Comparison of ENCODE assay signal across 27 cellular contexts in the genomic region with DNA sequence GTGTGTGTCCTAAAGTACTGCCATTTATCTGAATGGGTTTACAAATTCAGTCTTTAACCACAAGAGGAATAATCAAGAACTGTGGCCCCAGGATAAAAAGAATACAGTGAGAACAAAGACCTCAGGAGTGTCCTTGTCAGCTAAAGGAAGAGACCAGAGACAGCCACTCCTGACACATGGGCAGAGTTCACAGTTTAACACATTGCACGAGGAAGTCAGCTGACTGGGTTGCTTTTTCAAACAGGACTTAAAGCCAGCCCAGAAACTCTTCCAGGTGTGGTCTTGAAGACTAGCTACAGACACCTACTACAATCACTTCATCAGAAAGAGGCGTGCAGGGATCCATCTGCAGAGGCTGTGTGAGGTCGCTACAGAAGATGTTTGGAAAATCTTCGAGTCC. TPM values are rescaled to one million over a fixed set of nuclear protein-coding genes. Genes with fewer than 3 reads are reported as not detected.
DNase-seq lines count a peak whose midpoint lies in the region; ATAC-seq, FAIRE-seq and TF ChIP-seq lines count a peak whose summit lies in the region.
"Had no signal": no experiment of that assay in that cellular context is flagged by ENCODE, and none has a peak within 500 bp of the region (broad histone marks: within the 10 kb centered on the region; RNA-seq: fewer than 3 reads in every experiment).

No MANE protein-coding gene starts in this region.

- no peaks in the 10 kb centered on the region for H4K20me1 ChIP-seq in PC-3 (ENCODE audit: low read length)
- H4K20me1 ChIP-seq in HepG2 (ENCODE audit: insufficient read depth, low read length): no peaks in the 10 kb centered on the region

- H3K9me2 ChIP-seq in PC-3 (replicated peaks; ENCODE audit: low read length): no peaks in the 10 kb centered on the region

- ATAC-seq in CD4-positive, alpha-beta T cell (ENCODE audit: poor library complexity): no peak
- ATAC-seq in activated naive CD8-positive, alpha-beta T cell treated with anti-CD3 and anti-CD28 coated beads, Interleukin-2, amount 10 ng/mL, durations not matched to agents 7 days and 5 days (ENCODE audit: low read depth): no peak
- ATAC-seq in naive thymus-derived CD4-positive, alpha-beta T cell: no peak
- ATAC-seq in PC-3 (no peak), HepG2 (no peak)
- ATAC-seq: left lobe of liver, Panc1 had no signal

- H3K4me2 ChIP-seq in PC-3 (ENCODE audit: low read length) (no peak overlapping the region), HepG2 (ENCODE audit: low read depth, low read length) (no peak overlapping the region)

- TF ChIP-seq RAD21 in HepG2 (CRISPR knock-in tag; IDR thresholded peaks at IDR 0.05): no peak

- peaks cover 76 to 84% of the 10 kb centered on the region in 2 donors for H3K36me3 Mint-ChIP-seq in CD14-positive monocyte
- H3K36me3 Mint-ChIP-seq in CD4-positive, alpha-beta T cell (ENCODE audit: low read depth): peaks cover 82% of the 10 kb centered on the region
- peaks cover 51% of the 10 kb centered on the region for H3K36me3 Mint-ChIP-seq in activated naive CD8-positive, alpha-beta T cell treated with anti-CD3 and anti-CD28 coated beads, Interleukin-2, amount 10 ng/mL, durations not matched to agents 7 days and 5 days
- peaks cover 17 to 66% (median 43%) of the 10 kb centered on the region in 5 donors for H3K36me3 Mint-ChIP-seq in naive thymus-derived CD4-positive, alpha-beta T cell

- no peaks in the 10 kb centered on the region for H3K27me3 ChIP-seq in CD4-positive, alpha-beta T cell (ENCODE audit: control insufficient read depth, insufficient read depth, low read length)
- H3K27me3 ChIP-seq in naive thymus-derived CD4-positive, alpha-beta T cell (ENCODE audit: control insufficient read depth in 2 of 2, insufficient read depth in 2 of 2, low read length in 2 of 2): no peaks in the 10 kb centered on the region
- no peaks in the 10 kb centered on the region for H3K27me3 ChIP-seq in PC-3 (ENCODE audit: low read length)
- no peaks in the 10 kb centered on the region for H3K27me3 ChIP-seq in HepG2 (ENCODE audit: control insufficient read depth in 1 of 2, insufficient read depth in 2 of 2, low read length in 2 of 2)
- H3K27me3 ChIP-seq: MG63, upper lobe of left lung had no signal

- no peak overlapping the region for H3K9ac ChIP-seq in PC-3 (ENCODE audit: low read length)
- no peak overlapping the region for H3K9ac ChIP-seq in HepG2 (ENCODE audit: insufficient read depth, low read depth, low read length)

- no peaks in the 10 kb centered on the region for H3K79me2 ChIP-seq in PC-3 (ENCODE audit: low read length)
- H3K79me2 ChIP-seq in HepG2 (ENCODE audit: insufficient read depth, low read length): no peaks in the 10 kb centered on the region

- no peak for TF ChIP-seq EP300 in HepG2 (IDR thresholded peaks at IDR 0.05; ENCODE audit: low read depth in 2 of 2, low read length in 2 of 2)
- TF ChIP-seq EP300 in HepG2 (CRISPR knock-in tag; IDR thresholded peaks at IDR 0.05; ENCODE audit: borderline replicate concordance): no peak

- peaks cover 46% of the 10 kb centered on the region for H3K4me1 Mint-ChIP-seq in CD14-positive monocyte
- H3K4me1 Mint-ChIP-seq in CD4-positive, alpha-beta T cell (ENCODE audit: low read depth): peaks cover 41% of the 10 kb centered on the region
- peaks cover 21% of the 10 kb centered on the region for H3K4me1 Mint-ChIP-seq in activated naive CD8-positive, alpha-beta T cell treated with anti-CD3 and anti-CD28 coated beads, Interleukin-2, amount 10 ng/mL, durations not matched to agents 7 days and 5 days
- H3K4me1 Mint-ChIP-seq in naive thymus-derived CD4-positive, alpha-beta T cell: peaks cover 12 to 40% (median 29%) of the 10 kb centered on the region in 7 donors

- no peak overlapping the region for H3K4me3 Mint-ChIP-seq in CD14-positive monocyte
- H3K4me3 Mint-ChIP-seq in CD4-positive, alpha-beta T cell: no peak overlapping the region
- H3K4me3 Mint-ChIP-seq in activated naive CD8-positive, alpha-beta T cell treated with anti-CD3 and anti-CD28 coated beads, Interleukin-2, amount 10 ng/mL, durations not matched to agents 7 days and 5 days: no peak overlapping the region
- H3K4me3 Mint-ChIP-seq in naive thymus-derived CD4-positive, alpha-beta T cell: no peak overlapping the region

- no peak for FAIRE-seq in HepG2 (lab: Jason Lieb, UNC)
- FAIRE-seq: astrocyte, frontal cortex, G401.6, HTR-8/SVneo had no signal

- no peaks in the 10 kb centered on the region for H3K9me3 ChIP-seq in CD4-positive, alpha-beta T cell (ENCODE audit: control insufficient read depth, low read length)
- H3K9me3 ChIP-seq in naive thymus-derived CD4-positive, alpha-beta T cell (ENCODE audit: control insufficient read depth in 2 of 3, low read length in 3 of 3): no peaks in the 10 kb centered on the region
- H3K9me3 ChIP-seq in PC-3 (ENCODE audit: low read length) (no peaks in the 10 kb centered on the region), HepG2 (ENCODE audit: low read length) (no peaks in the 10 kb centered on the region)
- H3K9me3 ChIP-seq: MG63, upper lobe of left lung had no signal

- no TSS peak for BruUV-seq in PC-3 (replicated peaks; lab: Mats Ljungman, UMichigan)
- BruUV-seq in HepG2 (replicated peaks; lab: Mats Ljungman, UMichigan): no TSS peak

- CTCF ChIA-PET in CD4-positive, alpha-beta T cell (lab: Charles Lee): interaction anchor here (1.0 to 1.2 kb wide), 2 partner anchors 19 to 21 kb away, joined by 3 read pairs; no protein-coding TSS in a partner anchor
- CTCF ChIA-PET in naive thymus-derived CD4-positive, alpha-beta T cell (lab: Charles Lee): interaction anchor here (0.6 to 1.9 kb wide), 3 partner anchors 18 to 168 kb away, joined by 3 to 6 read pairs (median 4); no protein-coding TSS in a partner anchor
- CTCF ChIA-PET in PC-3 (lab: Charles Lee) (interaction anchor here (0.5 kb wide), 1 partner anchor 1475 kb away, joined by 3 read pairs; no protein-coding TSS in a partner anchor), HepG2 (lab: Yijun Ruan, JAX; ENCODE audit: low intra/inter-chr PET ratio, low total read pairs) (no interaction called here)

- no peak for TF ChIP-seq POLR2A in HepG2 (IDR thresholded peaks at IDR 0.05; ENCODE audit: insufficient read depth in 1 of 2, low read depth in 2 of 2, low read length in 2 of 2)

- WGBS in HepG2 (ENCODE audit: low lambda C conversion rate): 89% methylated on average over 4 of the region's 4 CpGs

- POLR2A ChIA-PET in CD4-positive, alpha-beta T cell (lab: Charles Lee): no interaction called here
- POLR2A ChIA-PET in activated naive CD8-positive, alpha-beta T cell treated with anti-CD3 and anti-CD28 coated beads, Interleukin-2, amount 10 ng/mL, durations not matched to agents 7 days and 5 days (lab: Charles Lee): no interaction called here
- POLR2A ChIA-PET in naive thymus-derived CD4-positive, alpha-beta T cell (lab: Charles Lee): no interaction called here
- POLR2A ChIA-PET in PC-3 (lab: Charles Lee; ENCODE audit: unreplicated experiment): no interaction called here
- POLR2A ChIA-PET in HepG2 (lab: Yijun Ruan, JAX): no interaction called here

- H3K4me3 ChIP-seq in naive thymus-derived CD4-positive, alpha-beta T cell (ENCODE audit: low read length): no peak overlapping the region
- no peak overlapping the region for H3K4me3 ChIP-seq in PC-3 (ENCODE audit: low read length)
- H3K4me3 ChIP-seq in HepG2 (replicated peaks in 1 of 3; ENCODE audit: insufficient read depth in 1 of 3, low read depth in 2 of 3, low read length in 3 of 3): no peak overlapping the region
- H3K4me3 ChIP-seq: MG63, upper lobe of left lung had no signal

- H3K9me3 Mint-ChIP-seq in CD14-positive monocyte: no peaks in the 10 kb centered on the region
- no peaks in the 10 kb centered on the region for H3K9me3 Mint-ChIP-seq in CD4-positive, alpha-beta T cell
- no peaks in the 10 kb centered on the region for H3K9me3 Mint-ChIP-seq in activated naive CD8-positive, alpha-beta T cell treated with anti-CD3 and anti-CD28 coated beads, Interleukin-2, amount 10 ng/mL, durations not matched to agents 7 days and 5 days
- H3K9me3 Mint-ChIP-seq in naive thymus-derived CD4-positive, alpha-beta T cell: no peaks in the 10 kb centered on the region

- intact Hi-C loops in CD14-positive monocyte (cut with micrococcal nuclease): loop anchor here (5.0 kb wide), 1 partner anchor 41 kb away; the partner anchor contains the start of gene GNS (in 2 of the 2)
- intact Hi-C loops in CD4-positive, alpha-beta T cell (cut with DNase I, micrococcal nuclease): loop anchor here in 1 of 2 experiments (5.0 kb wide), 1 partner anchor 164 kb away; no protein-coding TSS in a partner anchor
- intact Hi-C loops in naive thymus-derived CD4-positive, alpha-beta T cell (cut with micrococcal nuclease): no loop called here
- intact Hi-C loops in PC-3 (cut with micrococcal nuclease): no loop called here
- intact Hi-C loops in HepG2 (cut with micrococcal nuclease; ENCODE audit: unreplicated experiment): no loop called here

- H3K4me1 ChIP-seq in naive thymus-derived CD4-positive, alpha-beta T cell (ENCODE audit: control insufficient read depth in 2 of 2, insufficient read depth in 2 of 2, low read length in 2 of 2): peaks cover 0 to 13% of the 10 kb centered on the region in 2 donors
- H3K4me1 ChIP-seq in PC-3 (ENCODE audit: insufficient read depth, low read length): no peaks in the 10 kb centered on the region
- no peaks in the 10 kb centered on the region for H3K4me1 ChIP-seq in HepG2 (ENCODE audit: insufficient read depth, low read length)
- H3K4me1 ChIP-seq: upper lobe of left lung had no signal

- peak overlapping the region in 4 of 7 donors; percentile 1 to 31 (median 6) for H3K27ac Mint-ChIP-seq in CD14-positive monocyte
- peak overlapping the region; percentile 1 for H3K27ac Mint-ChIP-seq in CD4-positive, alpha-beta T cell
- H3K27ac Mint-ChIP-seq in activated naive CD8-positive, alpha-beta T cell treated with anti-CD3 and anti-CD28 coated beads, Interleukin-2, amount 10 ng/mL, durations not matched to agents 7 days and 5 days: peak overlapping the region; percentile 1
- H3K27ac Mint-ChIP-seq in naive thymus-derived CD4-positive, alpha-beta T cell: peak overlapping the region; percentile 20 to 59 (median 30)

- no peaks in the 10 kb centered on the region for H3K27me3 Mint-ChIP-seq in CD14-positive monocyte (ENCODE audit: low read depth in 3 of 3)
- H3K27me3 Mint-ChIP-seq in CD4-positive, alpha-beta T cell: no peaks in the 10 kb centered on the region
- H3K27me3 Mint-ChIP-seq in activated naive CD8-positive, alpha-beta T cell treated with anti-CD3 and anti-CD28 coated beads, Interleukin-2, amount 10 ng/mL, durations not matched to agents 7 days and 5 days: no peaks in the 10 kb centered on the region
- no peaks in the 10 kb centered on the region for H3K27me3 Mint-ChIP-seq in naive thymus-derived CD4-positive, alpha-beta T cell

- H2AFZ ChIP-seq in PC-3 (ENCODE audit: low read length) (no peak overlapping the region), HepG2 (ENCODE audit: low read length) (no peak overlapping the region)

- DNase-seq in CD14-positive monocyte (ENCODE audit: low spot score) (no peak), PC-3 (no peak), HepG2 (ENCODE audit: low spot score) (no peak), EL (no peak)
- DNase-seq in CD4-positive, alpha-beta T cell: no peak
- no peak for DNase-seq in activated naive CD8-positive, alpha-beta T cell treated with anti-CD3 and anti-CD28 coated beads, Interleukin-2, amount 10 ng/mL, durations not matched to agents 7 days and 5 days
- no peak for DNase-seq in naive thymus-derived CD4-positive, alpha-beta T cell
- DNase-seq: activated CD4-positive, alpha-beta T cell treated with anti-CD3 and anti-CD28 coated beads, Interleukin-2, amount 50 U/mL, for 4 hours; activated CD4-positive, CD25-positive, alpha-beta regulatory T cell; activated naive CD4-positive, alpha-beta T cell treated with anti-CD3 and anti-CD28 coated beads, Interleukin-2, amount 50 U/mL, for 16 hours; hippocampal formation; KBM-7; mesenchymal stem cell; NCI-H2029; NCI-H526; SHP77 treated with DMSO at 0.1 percent for 48 hours; stimulated activated CD4-positive, alpha-beta T cell treated with anti-CD3 and anti-CD28 coated beads, Interleukin-1b, Interleukin-23, amount 100 ng/mL, for 48 hours; substantia nigra; SW 1271; upper lobe of left lung had no signal

- TF ChIP-seq CTCF in CD14-positive monocyte (IDR thresholded peaks at IDR 0.05) (no peak), PC-3 (conservative IDR thresholded peaks at IDR 0.05; ENCODE audit: low read depth, low read length) (no peak), HepG2 (CRISPR knock-in tag; IDR thresholded peaks at IDR 0.05) (no peak)
- TF ChIP-seq CTCF in CD4-positive, alpha-beta T cell (IDR thresholded peaks at IDR 0.05): no peak

- no peak overlapping the region for H3K27ac ChIP-seq in CD4-positive, alpha-beta T cell (ENCODE audit: low read depth, low read length)
- H3K27ac ChIP-seq in naive thymus-derived CD4-positive, alpha-beta T cell (ENCODE audit: low read depth, low read length): no peak overlapping the region
- H3K27ac ChIP-seq in PC-3 (ENCODE audit: low read length) (no peak overlapping the region), HepG2 (ENCODE audit: extremely low read length, insufficient read depth, low read length) (no peak overlapping the region)
- H3K27ac ChIP-seq: upper lobe of left lung had no signal

- in situ Hi-C loops in HepG2 (cut with HindIII; ENCODE audit: extremely low pct_ligation_motif_present, low pct_unique_long_range_greater_than_20kb): no loop called here

- no peaks in the 10 kb centered on the region for H3F3A ChIP-seq in PC-3 (ENCODE audit: low read length, unreplicated experiment)

- H3K36me3 ChIP-seq in naive thymus-derived CD4-positive, alpha-beta T cell (ENCODE audit: control insufficient read depth in 2 of 3, insufficient read depth in 3 of 3, low read length in 3 of 3): peaks cover 9 to 36% (median 9%) of the 10 kb centered on the region in 3 experiments
- peaks cover 24% of the 10 kb centered on the region for H3K36me3 ChIP-seq in PC-3 (ENCODE audit: low read depth, low read length)
- peaks cover 8 to 51% of the 10 kb centered on the region in 2 experiments for H3K36me3 ChIP-seq in HepG2 (replicated peaks in 1 of 2; ENCODE audit: control insufficient read depth in 1 of 2, insufficient read depth in 2 of 2, low read length in 2 of 2)

RNA-seq across cellular contexts. Expression of gene GNS, which starts 42.8 kb away (rescaled TPM):
- polyA plus RNA-seq in CD14-positive monocyte (100 to 1,000 TPM; 203 to 274 TPM), HepG2 (2011; rRNA removed) (51.0 and 56.7 TPM in 2 replicates)
- total RNA-seq in CD4-positive, alpha-beta T cell: 10 to 100 TPM in 1 of 2 experiments, 1 to 10 TPM in 1; 8.7 to 10.0 TPM
- 10 to 100 TPM; 28.6 to 32.0 TPM for total RNA-seq in activated naive CD8-positive, alpha-beta T cell treated with anti-CD3 and anti-CD28 coated beads, Interleukin-2, amount 10 ng/mL, durations not matched to agents 7 days and 5 days
- 10 to 100 TPM; 24.4 to 62.8 (median 35.2) TPM for total RNA-seq in naive thymus-derived CD4-positive, alpha-beta T cell
- 10 to 100 TPM; 39.5 to 48.2 TPM for polyA plus RNA-seq in naive thymus-derived CD4-positive, alpha-beta T cell
- total RNA-seq in PC-3 (2014; rRNA removed) (55.1 TPM in 2 replicates), HepG2 (2016; rRNA removed; fragmentation: Illumina TruSeq; extraction: Trizol) (28.1 and 49.8 TPM in 2 replicates)
- total RNA-seq in HepG2 (2016; cell fraction: cytosol; rRNA removed; fragmentation: Illumina TruSeq; extraction: Trizol; ENCODE audit: low read depth): 2.4 and 2.7 TPM in 2 replicates
- 24.8 and 48.3 TPM in 2 replicates for total RNA-seq in HepG2 (2016; cell fraction: insoluble cytoplasmic fraction; rRNA removed; fragmentation: Illumina TruSeq; extraction: Trizol)
- 7.4 and 9.1 TPM in 2 replicates for total RNA-seq in HepG2 (2016; cell fraction: membrane; rRNA removed; fragmentation: Illumina TruSeq; extraction: Trizol)
- 53.7 and 57.7 TPM in 2 replicates for total RNA-seq in HepG2 (2016; cell fraction: nucleus; rRNA removed; fragmentation: Illumina TruSeq; extraction: Trizol)
- polyA plus RNA-seq in HepG2 (2011; cell fraction: cytosol; rRNA removed): 33.1 and 51.2 TPM in 2 replicates
- polyA plus RNA-seq in HepG2 (2011; cell fraction: nucleus; rRNA removed): 14.3 and 18.8 TPM in 2 replicates
- polyA plus RNA-seq in HepG2 (2012): 41.6 and 43.2 TPM in 2 replicates
- 1.2 and 1.5 TPM in 2 replicates for polyA plus RNA-seq in HepG2 (2016; cell fraction: cytosol; fragmentation: Illumina TruSeq; extraction: Trizol; ENCODE audit: low read depth)
- polyA plus RNA-seq in HepG2 (2016; cell fraction: insoluble cytoplasmic fraction; fragmentation: Illumina TruSeq; extraction: Trizol; ENCODE audit: low read depth): 15.9 and 16.5 TPM in 2 replicates
- polyA plus RNA-seq in HepG2 (2016; cell fraction: membrane; fragmentation: Illumina TruSeq; extraction: Trizol; ENCODE audit: low read depth): 2.6 and 3.8 TPM in 2 replicates
- 40.9 and 42.8 TPM in 2 replicates for polyA plus RNA-seq in HepG2 (2016; cell fraction: nucleus; fragmentation: Illumina TruSeq; extraction: Trizol; ENCODE audit: insufficient read depth, low read depth)
- 133 and 193 TPM in 2 replicates for polyA minus RNA-seq in HepG2 (2011; rRNA and poly(A)+ RNA removed; ENCODE audit: low replicate concordance)
- 83.4 and 112 TPM in 2 replicates for polyA minus RNA-seq in HepG2 (2011; cell fraction: cytosol; rRNA and poly(A)+ RNA removed)
- 33.0 and 62.8 TPM in 2 replicates for polyA minus RNA-seq in HepG2 (2011; cell fraction: nucleus; rRNA and poly(A)+ RNA removed)

Comparison
In these comparisons a context has a peak if more than half of its experiments do, and no peak if none do; other contexts are left out.
1. intact Hi-C loops: an anchor here in CD14-positive monocyte (5.0 kb wide); none called in naive thymus-derived CD4-positive, alpha-beta T cell, PC-3 and HepG2.